In the genomic region with DNA sequence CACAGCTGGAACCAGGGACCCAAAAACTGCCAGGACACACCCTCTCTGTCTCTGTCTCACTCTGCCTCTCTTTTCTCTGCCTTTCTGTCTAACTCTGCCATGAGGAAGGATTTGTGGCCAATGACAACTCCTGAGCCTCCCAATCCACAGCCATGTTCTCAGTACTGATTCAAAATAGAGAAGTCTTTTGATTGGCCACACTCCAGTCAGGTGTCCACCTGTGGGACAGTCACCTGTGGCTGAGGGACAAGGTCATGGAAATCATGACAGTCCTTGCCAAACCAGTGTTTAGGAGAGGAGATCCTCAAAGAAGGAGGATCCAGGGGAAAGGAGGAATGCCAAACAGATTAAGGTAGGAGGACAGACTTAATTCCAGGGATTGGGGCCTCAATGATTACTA, we compare ENCODE assay signal across 26 cellular contexts. TPM values are rescaled to one million over a fixed set of nuclear protein-coding genes. Genes with fewer than 3 reads are reported as not detected.
A peak's percentile ranks its signal among the peaks of the same experiment; 100 is the strongest.
DNase-seq lines count a peak whose midpoint lies in the region; ATAC-seq, FAIRE-seq and TF ChIP-seq lines count a peak whose summit lies in the region.
"Had no signal": no experiment of that assay in that cellular context is flagged by ENCODE, and none has a peak within 500 bp of the region (broad histone marks: within the 10 kb centered on the region; RNA-seq: fewer than 3 reads in every experiment).

No MANE protein-coding gene starts in this region.

- no peaks in the 10 kb centered on the region for H3K9me3 ChIP-seq in BLaER1
- no peaks in the 10 kb centered on the region for H3K9me3 ChIP-seq in PC-9 (ENCODE audit: insufficient read depth, low read depth)
- H3K9me3 ChIP-seq in endodermal cell (ENCODE audit: control insufficient read depth, low read length) = no peaks in the 10 kb centered on the region
- H3K9me3 ChIP-seq in trophoblast cell (ENCODE audit: insufficient read depth, low read depth, low read length) = no peaks in the 10 kb centered on the region
- H3K9me3 ChIP-seq in A673 (ENCODE audit: low read depth, low read length, poor library complexity, severe bottlenecking) = no peaks in the 10 kb centered on the region
- no peaks in the 10 kb centered on the region for H3K9me3 ChIP-seq in HepG2 (ENCODE audit: low read length)
- H3K9me3 ChIP-seq: lower lobe of right lung, neutrophil had no signal

- no peak overlapping the region for H3K27ac Mint-ChIP-seq in endodermal cell
- H3K27ac Mint-ChIP-seq: activated CD4-positive, alpha-beta T cell treated with anti-CD3 and anti-CD28 coated beads for 36 hours; activated T-cell treated with anti-CD3 and anti-CD28 coated beads, Interleukin-2, amount 50 U/mL, for 72 hours; H9; stimulated activated naive CD8-positive, alpha-beta T cell treated with anti-CD3 and anti-CD28 coated beads, Interleukin-15, amount 100 ng/mL, for 72 hours had no signal

- no peak overlapping the region for H3K4me3 ChIP-seq in BLaER1
- H3K4me3 ChIP-seq in PC-9 = no peak overlapping the region
- H3K4me3 ChIP-seq in endodermal cell (ENCODE audit: low read length) = no peak overlapping the region
- H3K4me3 ChIP-seq in trophoblast cell (ENCODE audit: low read depth, low read length) = no peak overlapping the region
- no peak overlapping the region for H3K4me3 ChIP-seq in A673 (ENCODE audit: low read depth, low read length, poor library complexity, severe bottlenecking)
- no peak overlapping the region for H3K4me3 ChIP-seq in HepG2 (replicated peaks in 1 of 3; ENCODE audit: insufficient read depth in 1 of 3, low read depth in 2 of 3, low read length in 3 of 3)
- H3K4me3 ChIP-seq: K562, lower lobe of right lung had no signal

- TF ChIP-seq EP300 in HepG2 (IDR thresholded peaks at IDR 0.05; ENCODE audit: low read depth in 2 of 2, low read length in 2 of 2) (no peak), HepG2 (CRISPR knock-in tag; IDR thresholded peaks at IDR 0.05; ENCODE audit: borderline replicate concordance) (no peak)

- POLR2A ChIA-PET in PC-9 (lab: Charles Lee; ENCODE audit: unreplicated experiment) (interaction anchor here (0.7 kb wide), 1 partner anchor 22 kb away, joined by 6 read pairs; no protein-coding TSS in a partner anchor), A673 (lab: Charles Lee; ENCODE audit: low non-redundant PET) (no interaction called here), HepG2 (lab: Yijun Ruan, JAX) (no interaction called here)

- H3K27ac ChIP-seq in BLaER1 (no peak overlapping the region), PC-9 (0 out of 2 replicates have a peak overlapping the region, but pooled peaks have one; percentile 4), endodermal cell (ENCODE audit: low read depth, low read length) (no peak overlapping the region), trophoblast cell (ENCODE audit: low read depth, low read length) (peak overlapping the region; percentile 3), A673 (ENCODE audit: low read depth, low read length, poor library complexity, severe bottlenecking) (no peak overlapping the region), HepG2 (ENCODE audit: extremely low read length, insufficient read depth, low read length) (no peak overlapping the region)
- H3K27ac ChIP-seq: C4-2B, foreskin keratinocyte, lower lobe of right lung, neutrophil had no signal

- no peak overlapping the region for H3K4me3 Mint-ChIP-seq in endodermal cell
- H3K4me3 Mint-ChIP-seq: activated CD4-positive, alpha-beta T cell treated with anti-CD3 and anti-CD28 coated beads for 36 hours; activated T-cell treated with anti-CD3 and anti-CD28 coated beads, Interleukin-2, amount 50 U/mL, for 72 hours; central memory CD8-positive, alpha-beta T cell; H9; stimulated activated naive CD8-positive, alpha-beta T cell treated with anti-CD3 and anti-CD28 coated beads, Interleukin-15, amount 100 ng/mL, for 72 hours had no signal

- peak overlapping the region; percentile 14 for H4K8ac ChIP-seq in trophoblast cell (ENCODE audit: low read depth, low read length)

- TF ChIP-seq RAD21 in HepG2 (CRISPR knock-in tag; IDR thresholded peaks at IDR 0.05) = no peak

- no peak for FAIRE-seq in HepG2 (lab: Jason Lieb, UNC)
- FAIRE-seq: islet of Langerhans, K562 had no signal

- no peak for ATAC-seq in HepG2
- ATAC-seq: activated CD4-positive, alpha-beta T cell treated with anti-CD3 and anti-CD28 coated beads for 36 hours; activated T-cell treated with anti-CD3 and anti-CD28 coated beads, Interleukin-2, amount 50 U/mL, for 72 hours; foreskin keratinocyte; K562; lower lobe of right lung; stimulated activated naive CD8-positive, alpha-beta T cell treated with anti-CD3 and anti-CD28 coated beads, Interleukin-15, amount 100 ng/mL, for 72 hours had no signal

- peaks cover 21% of the 10 kb centered on the region for H3K27me3 Mint-ChIP-seq in endodermal cell (ENCODE audit: insufficient read depth)

- H3K9ac ChIP-seq in BLaER1 (no peak overlapping the region), endodermal cell (ENCODE audit: extremely low read depth, low read length, poor library complexity, severe bottlenecking) (no peak overlapping the region), trophoblast cell (ENCODE audit: low read length) (no peak overlapping the region), HepG2 (ENCODE audit: insufficient read depth, low read depth, low read length) (no peak overlapping the region)

- H3F3A ChIP-seq in PC-9 (ENCODE audit: insufficient read depth, low read depth) = peaks cover 51% of the 10 kb centered on the region

- H3K79me1 ChIP-seq in trophoblast cell (ENCODE audit: low read length) = peaks cover 42% of the 10 kb centered on the region

- no peaks in the 10 kb centered on the region for H4K20me1 ChIP-seq in BLaER1
- H4K20me1 ChIP-seq in PC-9 (ENCODE audit: insufficient read depth) = no peaks in the 10 kb centered on the region
- H4K20me1 ChIP-seq in HepG2 (ENCODE audit: insufficient read depth, low read length) = no peaks in the 10 kb centered on the region

- peaks cover 22% of the 10 kb centered on the region for H3K27me3 ChIP-seq in BLaER1
- no peaks in the 10 kb centered on the region for H3K27me3 ChIP-seq in PC-9 (ENCODE audit: insufficient read depth, low read depth)
- H3K27me3 ChIP-seq in endodermal cell (ENCODE audit: control insufficient read depth, insufficient read depth, low read length, poor library complexity, severe bottlenecking) = peaks cover 16% of the 10 kb centered on the region
- no peaks in the 10 kb centered on the region for H3K27me3 ChIP-seq in trophoblast cell (ENCODE audit: insufficient read depth, low read length)
- H3K27me3 ChIP-seq in A673 (replicated peaks; ENCODE audit: insufficient read depth, low read depth, low read length, poor library complexity) = no peaks in the 10 kb centered on the region
- H3K27me3 ChIP-seq in HepG2 (ENCODE audit: control insufficient read depth in 1 of 2, insufficient read depth in 2 of 2, low read length in 2 of 2) = peaks cover 0 to 9% of the 10 kb centered on the region in 2 experiments; a peak in 1 of 5 replicates
- H3K27me3 ChIP-seq: foreskin keratinocyte had no signal

- H3K4me1 ChIP-seq in BLaER1 (peaks cover 82% of the 10 kb centered on the region), PC-9 (replicated peaks; ENCODE audit: insufficient read depth) (peaks cover 60% of the 10 kb centered on the region), endodermal cell (ENCODE audit: control insufficient read depth, insufficient read depth, low read length) (peaks cover 4% of the 10 kb centered on the region), trophoblast cell (ENCODE audit: control insufficient read depth in 1 of 2, insufficient read depth in 2 of 2, low read length in 2 of 2) (peaks cover 25 to 36% of the 10 kb centered on the region in 2 experiments), A673 (ENCODE audit: insufficient read depth, low read length, poor library complexity, severe bottlenecking) (peaks cover 13% of the 10 kb centered on the region), HepG2 (ENCODE audit: insufficient read depth, low read length) (no peaks in the 10 kb centered on the region)

- H2AK5ac ChIP-seq in trophoblast cell (ENCODE audit: low read length) = peak overlapping the region; percentile 73

- H3K36me3 ChIP-seq in BLaER1 (no peaks in the 10 kb centered on the region; the same call in 1 of the 2 replicates), PC-9 (ENCODE audit: low read depth) (no peaks in the 10 kb centered on the region), endodermal cell (ENCODE audit: control insufficient read depth, insufficient read depth, low read length) (no peaks in the 10 kb centered on the region), trophoblast cell (ENCODE audit: control insufficient read depth in 1 of 2, insufficient read depth in 2 of 2, low read length in 2 of 2) (peaks cover 6 to 16% of the 10 kb centered on the region in 2 experiments), A673 (ENCODE audit: insufficient read depth, low read length, poor library complexity, severe bottlenecking) (no peaks in the 10 kb centered on the region), HepG2 (replicated peaks in 1 of 2; ENCODE audit: control insufficient read depth in 1 of 2, insufficient read depth in 2 of 2, low read length in 2 of 2) (no peaks in the 10 kb centered on the region)
- H3K36me3 ChIP-seq: neutrophil had no signal

- H4K91ac ChIP-seq in trophoblast cell (ENCODE audit: low read depth, low read length) = peak overlapping the region; percentile 87

- H3K4me1 Mint-ChIP-seq in endodermal cell = peaks cover 22% of the 10 kb centered on the region
- H3K4me1 Mint-ChIP-seq: central memory CD8-positive, alpha-beta T cell had no signal

- BruUV-seq in PC-9 (replicated peaks; lab: Mats Ljungman, UMichigan) (no TSS peak), A673 (replicated peaks; lab: Mats Ljungman, UMichigan) (no TSS peak), HepG2 (replicated peaks; lab: Mats Ljungman, UMichigan) (no TSS peak)

- peak overlapping the region; percentile 49 for H3K14ac ChIP-seq in trophoblast cell (ENCODE audit: low read length)

- H3K79me2 ChIP-seq in PC-9 (ENCODE audit: low read depth) (peaks cover 4% of the 10 kb centered on the region; the same call in 1 of the 2 replicates), trophoblast cell (ENCODE audit: control insufficient read depth, insufficient read depth, low read length, poor library complexity) (peaks cover 6% of the 10 kb centered on the region), HepG2 (ENCODE audit: insufficient read depth, low read length) (no peaks in the 10 kb centered on the region)

- no peak overlapping the region for H4K12ac ChIP-seq in trophoblast cell (ENCODE audit: low read depth, low read length)

- TF ChIP-seq CTCF in PC-9 (conservative IDR thresholded peaks at IDR 0.05) (no peak), endodermal cell (conservative IDR thresholded peaks at IDR 0.05) (no peak), A673 (conservative IDR thresholded peaks at IDR 0.05; ENCODE audit: low read depth, low read length) (no peak), HepG2 (CRISPR knock-in tag; IDR thresholded peaks at IDR 0.05) (no peak)

- peak overlapping the region; percentile 76 for H2BK120ac ChIP-seq in trophoblast cell (ENCODE audit: insufficient read depth, low read length, poor library complexity)

- H3K4ac ChIP-seq in trophoblast cell (ENCODE audit: low read depth, low read length) = peak overlapping the region; percentile 39

- no peak overlapping the region for H2AFZ ChIP-seq in PC-9
- H2AFZ ChIP-seq in trophoblast cell (ENCODE audit: insufficient read depth, low read length, poor library complexity) = no peak overlapping the region
- no peak overlapping the region for H2AFZ ChIP-seq in HepG2 (ENCODE audit: low read length)

- H2BK12ac ChIP-seq in trophoblast cell (ENCODE audit: low read length) = peak overlapping the region; percentile 95

- H3K4me2 ChIP-seq in BLaER1 (peak overlapping the region; percentile 52), PC-9 (no peak overlapping the region), trophoblast cell (ENCODE audit: low read length) (no peak overlapping the region), HepG2 (ENCODE audit: low read depth, low read length) (no peak overlapping the region)

- DNase-seq in PC-9 = no peak
- DNase-seq in endodermal cell = peak; percentile 43
- no peak for DNase-seq in trophoblast cell
- DNase-seq in NCI-H2171 treated with DMSO at 0.1 percent for 48 hours (lab: John Stamatoyannopoulos, UW) = no peak
- no peak for DNase-seq in A673 (ENCODE audit: low spot score)
- DNase-seq in HepG2 (ENCODE audit: low spot score) = no peak
- DNase-seq in NCI-H510A treated with DMSO at 0.1 percent for 48 hours (lab: John Stamatoyannopoulos, UW) = no peak
- DNase-seq: activated CD4-positive, alpha-beta T cell treated with anti-CD3 and anti-CD28 coated beads for 36 hours; activated naive CD4-positive, alpha-beta T cell treated with anti-CD3 and anti-CD28 coated beads, Interleukin-2, amount 50 U/mL, for 16 hours; activated T-cell treated with anti-CD3 and anti-CD28 coated beads, Interleukin-2, amount 50 U/mL, for 72 hours; erythroblast; H9; hypothalamus; lower lobe of right lung; NCI-H526; retina; SHP77; stimulated activated naive CD8-positive, alpha-beta T cell treated with anti-CD3 and anti-CD28 coated beads, Interleukin-15, amount 100 ng/mL, for 72 hours had no signal

- H3K9me2 ChIP-seq in PC-9 (ENCODE audit: insufficient read depth) = no peaks in the 10 kb centered on the region

- peak overlapping the region; percentile 58 for H2BK5ac ChIP-seq in trophoblast cell (ENCODE audit: low read depth, low read length, poor library complexity)

- in situ Hi-C loops in HepG2 (cut with HindIII; ENCODE audit: extremely low pct_ligation_motif_present, low pct_unique_long_range_greater_than_20kb) = no loop called here

- no peak for TF ChIP-seq POLR2A in HepG2 (IDR thresholded peaks at IDR 0.05; ENCODE audit: insufficient read depth in 1 of 2, low read depth in 2 of 2, low read length in 2 of 2)

- H3K18ac ChIP-seq in trophoblast cell (ENCODE audit: low read length) = peak overlapping the region; percentile 49

- no peaks in the 10 kb centered on the region for H3K9me3 Mint-ChIP-seq in endodermal cell
- H3K9me3 Mint-ChIP-seq: activated T-cell treated with anti-CD3 and anti-CD28 coated beads, Interleukin-2, amount 50 U/mL, for 72 hours; central memory CD8-positive, alpha-beta T cell; H9; stimulated activated naive CD8-positive, alpha-beta T cell treated with anti-CD3 and anti-CD28 coated beads, Interleukin-15, amount 100 ng/mL, for 72 hours had no signal

- CTCF ChIA-PET in PC-9 (lab: Charles Lee) = interaction anchor here (0.6 kb wide), 3 partner anchors 28 to 71 kb away, joined by 3 to 4 read pairs (median 3); no protein-coding TSS in a partner anchor
- CTCF ChIA-PET in A673 (lab: Charles Lee) = no interaction called here
- CTCF ChIA-PET in HepG2 (lab: Yijun Ruan, JAX; ENCODE audit: low intra/inter-chr PET ratio, low total read pairs) = interaction anchor here (7.6 kb wide), 1 partner anchor 28 kb away, joined by 106 read pairs; no protein-coding TSS in a partner anchor

- intact Hi-C loops in PC-9 (cut with micrococcal nuclease; ENCODE audit: unreplicated experiment) (no loop called here), A673 (cut with micrococcal nuclease; ENCODE audit: unreplicated experiment) (no loop called here), HepG2 (cut with micrococcal nuclease; ENCODE audit: unreplicated experiment) (no loop called here)

- H3K23ac ChIP-seq in trophoblast cell (ENCODE audit: low read length) = no peak overlapping the region

- no peaks in the 10 kb centered on the region for H3K36me3 Mint-ChIP-seq in endodermal cell (ENCODE audit: low read depth)

RNA-seq across cellular contexts. Expression of gene TINAGL1, which starts 15.8 kb away (rescaled TPM):
- 162 and 191 TPM in 2 replicates for total RNA-seq in PC-9 (2021)
- 1 to 10 TPM; 3.0 to 3.4 TPM for total RNA-seq in endodermal cell
- 1.0 TPM for polyA plus RNA-seq in endodermal cell (2013, experiment 1 of 2)
- polyA plus RNA-seq in endodermal cell (2013, experiment 2 of 2) = 0.70 TPM
- polyA plus RNA-seq in trophoblast cell (2013) = 434 and 470 TPM in 2 replicates
- total RNA-seq in A673 (2021) = not detected in 2 replicates
- total RNA-seq in HepG2 (2016; rRNA removed; fragmentation: Illumina TruSeq; extraction: Trizol) = 10.5 and 24.7 TPM in 2 replicates
- 13.7 and 15.2 TPM in 2 replicates for total RNA-seq in HepG2 (2016; cell fraction: cytosol; rRNA removed; fragmentation: Illumina TruSeq; extraction: Trizol; ENCODE audit: low read depth)
- total RNA-seq in HepG2 (2016; cell fraction: insoluble cytoplasmic fraction; rRNA removed; fragmentation: Illumina TruSeq; extraction: Trizol) = 9.6 and 28.4 TPM in 2 replicates
- 21.8 and 22.0 TPM in 2 replicates for total RNA-seq in HepG2 (2016; cell fraction: membrane; rRNA removed; fragmentation: Illumina TruSeq; extraction: Trizol)
- 24.5 and 28.2 TPM in 2 replicates for total RNA-seq in HepG2 (2016; cell fraction: nucleus; rRNA removed; fragmentation: Illumina TruSeq; extraction: Trizol)
- polyA plus RNA-seq in HepG2 (2011; rRNA removed) = 76.8 and 139 TPM in 2 replicates
- 62.4 and 79.7 TPM in 2 replicates for polyA plus RNA-seq in HepG2 (2011; cell fraction: cytosol; rRNA removed)
- 185 and 206 TPM in 2 replicates for polyA plus RNA-seq in HepG2 (2011; cell fraction: nucleus; rRNA removed)
- 42.8 and 47.0 TPM in 2 replicates for polyA plus RNA-seq in HepG2 (2012)
- 5.5 and 6.8 TPM in 2 replicates for polyA plus RNA-seq in HepG2 (2016; cell fraction: cytosol; fragmentation: Illumina TruSeq; extraction: Trizol; ENCODE audit: low read depth)
- 8.8 and 11.1 TPM in 2 replicates for polyA plus RNA-seq in HepG2 (2016; cell fraction: insoluble cytoplasmic fraction; fragmentation: Illumina TruSeq; extraction: Trizol; ENCODE audit: low read depth)
- polyA plus RNA-seq in HepG2 (2016; cell fraction: membrane; fragmentation: Illumina TruSeq; extraction: Trizol; ENCODE audit: low read depth) = 10.6 and 11.6 TPM in 2 replicates
- polyA plus RNA-seq in HepG2 (2016; cell fraction: nucleus; fragmentation: Illumina TruSeq; extraction: Trizol; ENCODE audit: insufficient read depth, low read depth) = 48.2 and 51.2 TPM in 2 replicates
- 13.3 and 101 TPM in 2 replicates for polyA minus RNA-seq in HepG2 (2011; rRNA and poly(A)+ RNA removed; ENCODE audit: low replicate concordance)
- polyA minus RNA-seq in HepG2 (2011; cell fraction: cytosol; rRNA and poly(A)+ RNA removed) = 27.7 and 32.7 TPM in 2 replicates
- polyA minus RNA-seq in HepG2 (2011; cell fraction: nucleus; rRNA and poly(A)+ RNA removed) = 24.6 and 37.8 TPM in 2 replicates
- total RNA-seq: activated CD4-positive, alpha-beta T cell treated with anti-CD3 and anti-CD28 coated beads for 36 hours; activated T-cell treated with anti-CD3 and anti-CD28 coated beads, Interleukin-2, amount 50 U/mL, for 72 hours; T-helper 1 cell treated with Interleukin-12 subunit alpha and Interleukin-12 subunit beta and Interleukin-4 antibody, amounts not matched to agents 30 ng/mL and 1 ng/mL, for 36 hours had no signal

RNA-seq across cellular contexts. Expression of gene HCRTR1, which starts 25.4 kb away (rescaled TPM):
- total RNA-seq in PC-9 (2021) = not detected in 2 replicates
- not detected for total RNA-seq in endodermal cell
- 0.28 TPM for polyA plus RNA-seq in endodermal cell (2013, experiment 1 of 2)
- polyA plus RNA-seq in endodermal cell (2013, experiment 2 of 2) = not detected
- polyA plus RNA-seq in trophoblast cell (2013) = 1.4 and 1.5 TPM in 2 replicates
- not detected in 2 replicates for total RNA-seq in A673 (2021)
- total RNA-seq in HepG2 (2016; rRNA removed; fragmentation: Illumina TruSeq; extraction: Trizol) = not detected in 2 replicates
- total RNA-seq in HepG2 (2016; cell fraction: cytosol; rRNA removed; fragmentation: Illumina TruSeq; extraction: Trizol; ENCODE audit: low read depth) = not detected in 2 replicates
- not detected in 2 replicates for total RNA-seq in HepG2 (2016; cell fraction: insoluble cytoplasmic fraction; rRNA removed; fragmentation: Illumina TruSeq; extraction: Trizol)
- total RNA-seq in HepG2 (2016; cell fraction: membrane; rRNA removed; fragmentation: Illumina TruSeq; extraction: Trizol) = not detected in 2 replicates
- not detected in 2 replicates for total RNA-seq in HepG2 (2016; cell fraction: nucleus; rRNA removed; fragmentation: Illumina TruSeq; extraction: Trizol)
- polyA plus RNA-seq in HepG2 (2011; rRNA removed) = 0.05 TPM in 1 of 2 replicates, not detected in the other
- 0.03 TPM in 1 of 2 replicates, not detected in the other for polyA plus RNA-seq in HepG2 (2011; cell fraction: cytosol; rRNA removed)
- 0.13 and 0.23 TPM in 2 replicates for polyA plus RNA-seq in HepG2 (2011; cell fraction: nucleus; rRNA removed)
- 0.07 TPM in 1 of 2 replicates, not detected in the other for polyA plus RNA-seq in HepG2 (2012)
- polyA plus RNA-seq in HepG2 (2016; cell fraction: cytosol; fragmentation: Illumina TruSeq; extraction: Trizol; ENCODE audit: low read depth) = not detected in 2 replicates
- not detected in 2 replicates for polyA plus RNA-seq in HepG2 (2016; cell fraction: insoluble cytoplasmic fraction; fragmentation: Illumina TruSeq; extraction: Trizol; ENCODE audit: low read depth)
- not detected in 2 replicates for polyA plus RNA-seq in HepG2 (2016; cell fraction: membrane; fragmentation: Illumina TruSeq; extraction: Trizol; ENCODE audit: low read depth)
- polyA plus RNA-seq in HepG2 (2016; cell fraction: nucleus; fragmentation: Illumina TruSeq; extraction: Trizol; ENCODE audit: insufficient read depth, low read depth) = not detected in 2 replicates
- not detected in 2 replicates for polyA minus RNA-seq in HepG2 (2011; rRNA and poly(A)+ RNA removed; ENCODE audit: low replicate concordance)
- polyA minus RNA-seq in HepG2 (2011; cell fraction: cytosol; rRNA and poly(A)+ RNA removed) = not detected in 2 replicates
- polyA minus RNA-seq in HepG2 (2011; cell fraction: nucleus; rRNA and poly(A)+ RNA removed) = not detected in 2 replicates
- total RNA-seq: activated CD4-positive, alpha-beta T cell treated with anti-CD3 and anti-CD28 coated beads for 36 hours; activated T-cell treated with anti-CD3 and anti-CD28 coated beads, Interleukin-2, amount 50 U/mL, for 72 hours; foreskin keratinocyte; H9; K562; lower lobe of right lung; T-helper 1 cell treated with Interleukin-12 subunit alpha and Interleukin-12 subunit beta and Interleukin-4 antibody, amounts not matched to agents 30 ng/mL and 1 ng/mL, for 36 hours had no signal
- polyA plus RNA-seq: foreskin keratinocyte, K562 had no signal

RNA-seq across cellular contexts. Expression of gene PEF1, which starts 52.5 kb away (rescaled TPM):
- 40.3 and 44.5 TPM in 2 replicates for total RNA-seq in PC-9 (2021)
- total RNA-seq in endodermal cell = 10 to 100 TPM; 51.4 to 59.1 TPM
- polyA plus RNA-seq in endodermal cell (2013, experiment 1 of 2) = 60.4 TPM
- polyA plus RNA-seq in endodermal cell (2013, experiment 2 of 2) = 61.7 TPM
- 66.7 and 70.3 TPM in 2 replicates for polyA plus RNA-seq in trophoblast cell (2013)
- 56.3 and 57.9 TPM in 2 replicates for total RNA-seq in A673 (2021)
- total RNA-seq in HepG2 (2016; rRNA removed; fragmentation: Illumina TruSeq; extraction: Trizol) = 57.1 and 85.7 TPM in 2 replicates
- 16.0 and 19.1 TPM in 2 replicates for total RNA-seq in HepG2 (2016; cell fraction: cytosol; rRNA removed; fragmentation: Illumina TruSeq; extraction: Trizol; ENCODE audit: low read depth)
- total RNA-seq in HepG2 (2016; cell fraction: insoluble cytoplasmic fraction; rRNA removed; fragmentation: Illumina TruSeq; extraction: Trizol) = 57.5 and 91.4 TPM in 2 replicates
- total RNA-seq in HepG2 (2016; cell fraction: membrane; rRNA removed; fragmentation: Illumina TruSeq; extraction: Trizol) = 33.1 and 34.7 TPM in 2 replicates
- total RNA-seq in HepG2 (2016; cell fraction: nucleus; rRNA removed; fragmentation: Illumina TruSeq; extraction: Trizol) = 28.3 and 31.4 TPM in 2 replicates
- 57.8 and 69.0 TPM in 2 replicates for polyA plus RNA-seq in HepG2 (2011; rRNA removed)
- polyA plus RNA-seq in HepG2 (2011; cell fraction: cytosol; rRNA removed) = 59.1 and 66.1 TPM in 2 replicates
- 28.9 TPM in 2 replicates for polyA plus RNA-seq in HepG2 (2011; cell fraction: nucleus; rRNA removed)
- polyA plus RNA-seq in HepG2 (2012) = 26.2 and 40.7 TPM in 2 replicates
- 17.0 and 18.2 TPM in 2 replicates for polyA plus RNA-seq in HepG2 (2016; cell fraction: cytosol; fragmentation: Illumina TruSeq; extraction: Trizol; ENCODE audit: low read depth)
- 103 and 109 TPM in 2 replicates for polyA plus RNA-seq in HepG2 (2016; cell fraction: insoluble cytoplasmic fraction; fragmentation: Illumina TruSeq; extraction: Trizol; ENCODE audit: low read depth)
- polyA plus RNA-seq in HepG2 (2016; cell fraction: membrane; fragmentation: Illumina TruSeq; extraction: Trizol; ENCODE audit: low read depth) = 29.6 and 30.9 TPM in 2 replicates
- polyA plus RNA-seq in HepG2 (2016; cell fraction: nucleus; fragmentation: Illumina TruSeq; extraction: Trizol; ENCODE audit: insufficient read depth, low read depth) = 43.9 and 48.1 TPM in 2 replicates
- 137 and 154 TPM in 2 replicates for polyA minus RNA-seq in HepG2 (2011; rRNA and poly(A)+ RNA removed; ENCODE audit: low replicate concordance)
- polyA minus RNA-seq in HepG2 (2011; cell fraction: cytosol; rRNA and poly(A)+ RNA removed) = 28.9 and 36.0 TPM in 2 replicates
- 14.2 and 17.9 TPM in 2 replicates for polyA minus RNA-seq in HepG2 (2011; cell fraction: nucleus; rRNA and poly(A)+ RNA removed)

Comparison
In these comparisons a context has a peak if more than half of its experiments do, and no peak if none do; other contexts are left out.
1. H3K27ac ChIP-seq: peak in PC-9 (single experiment) and trophoblast cell (single experiment); none in BLaER1 (single experiment), endodermal cell (single experiment), A673 (single experiment) and HepG2 (single experiment).